8 cellular contexts compared by ENCODE assay signal in genomic region chr6:42217165-42217522, GRCh38. TPM values are rescaled to one million over a fixed set of nuclear protein-coding genes. Genes with fewer than 3 reads are reported as not detected.
A peak's percentile ranks its signal among the peaks of the same experiment; 100 is the strongest.
DNase-seq lines count a peak whose midpoint lies in the region; ATAC-seq and TF ChIP-seq lines count a peak whose summit lies in the region.

No MANE protein-coding gene starts in this region.

- peak overlapping the region; percentile 67 for H3K4me2 ChIP-seq in DOHH2 (ENCODE audit: low read length)

- H3K36me3 Mint-ChIP-seq in osteocyte (ENCODE audit: unreplicated experiment): peaks cover 8% of the 10 kb centered on the region

- intact Hi-C loops in Panc1 (cut with micrococcal nuclease; ENCODE audit: unreplicated experiment): no loop called here

- H3K27me3 Mint-ChIP-seq in osteocyte (ENCODE audit: unreplicated experiment): no peaks in the 10 kb centered on the region

- H3K9me3 Mint-ChIP-seq in osteocyte (ENCODE audit: unreplicated experiment): no peaks in the 10 kb centered on the region

- H3K4me1 ChIP-seq in DOHH2 (ENCODE audit: control insufficient read depth, low read length): peaks cover 22% of the 10 kb centered on the region
- H3K4me1 ChIP-seq in Panc1 (ENCODE audit: control insufficient read depth, insufficient read depth, low read length): peaks cover 65% of the 10 kb centered on the region

- H3K27me3 ChIP-seq in DOHH2 (ENCODE audit: control insufficient read depth, low read length) (no peaks in the 10 kb centered on the region), Panc1 (ENCODE audit: control insufficient read depth, insufficient read depth, low read length) (no peaks in the 10 kb centered on the region)

- TF ChIP-seq CTCF in DOHH2 (IDR thresholded peaks at IDR 0.05; ENCODE audit: low read depth, low read length, poor library complexity, severe bottlenecking): no peak
- no peak for TF ChIP-seq CTCF in Panc1 (IDR thresholded peaks at IDR 0.05)
- TF ChIP-seq CTCF in epithelial cell of proximal tubule (conservative IDR thresholded peaks at IDR 0.05; ENCODE audit: low read depth, low read length): no peak
- no peak for TF ChIP-seq CTCF in osteocyte (IDR thresholded peaks at IDR 0.05)

- ATAC-seq in Panc1 (peak; percentile 8; the same call in 1 of the 2 replicates), GM21528 (IDR thresholded peaks at IDR 0.05; ENCODE audit: low FRiP score, unreplicated experiment) (no peak), GM18502 (IDR thresholded peaks at IDR 0.05; ENCODE audit: poor library complexity, unreplicated experiment) (no peak)

- POLR2A ChIA-PET in Panc1 (lab: Charles Lee): interaction anchor here (0.6 to 0.9 kb wide), 2 partner anchors 9 to 73 kb away, joined by 3 to 9 read pairs; no protein-coding TSS in a partner anchor

- peaks cover 42% of the 10 kb centered on the region for H3K79me2 ChIP-seq in DOHH2 (ENCODE audit: control insufficient read depth, low read length)

- H3K4me3 ChIP-seq in DOHH2 (ENCODE audit: low read length) (peak overlapping the region; percentile 83), Panc1 (ENCODE audit: low read depth in 2 of 2, low read length in 2 of 2) (peak overlapping the region; percentile 78 to 80), epithelial cell of proximal tubule (ENCODE audit: low read depth, low read length) (peak overlapping the region; percentile 79)

- H3K27ac ChIP-seq in DOHH2 (ENCODE audit: low read depth, low read length) (peak overlapping the region; percentile 25), Panc1 (ENCODE audit: low read length) (peak overlapping the region; percentile 100)

- no peaks in the 10 kb centered on the region for H3F3A ChIP-seq in DOHH2 (ENCODE audit: control insufficient read depth, insufficient read depth)

- CTCF ChIA-PET in Panc1 (lab: Charles Lee): no interaction called here

- no peaks in the 10 kb centered on the region for H3K9me2 ChIP-seq in DOHH2 (replicated peaks; ENCODE audit: control insufficient read depth, low read length)

- H3K36me3 ChIP-seq in DOHH2 (ENCODE audit: control insufficient read depth, low read length) (peaks cover 30% of the 10 kb centered on the region), Panc1 (ENCODE audit: control insufficient read depth, insufficient read depth, low read length) (peaks cover 22% of the 10 kb centered on the region)

- no peaks in the 10 kb centered on the region for H4K20me1 ChIP-seq in DOHH2 (ENCODE audit: control insufficient read depth, insufficient read depth, low read depth, low read length)

- H3K4me1 Mint-ChIP-seq in osteocyte (ENCODE audit: unreplicated experiment): peaks cover 19% of the 10 kb centered on the region

- in situ Hi-C loops in Panc1 (cut with HindIII; ENCODE audit: low pct_unique_long_range_greater_than_20kb, low sequenced_read_pairs): no loop called here

- DNase-seq in Panc1 (ENCODE audit: low read depth, low spot score) (no peak), epithelial cell of proximal tubule (ENCODE audit: low read depth) (no peak), osteocyte (ENCODE audit: extremely low spot score, unreplicated experiment) (no peak), SKM-1 treated with dmso at 0.1 percent for 144 hours (lab: John Stamatoyannopoulos, UW; ENCODE audit: unreplicated experiment) (no peak), dedifferentiated amniotic fluid mesenchymal stem cell (ENCODE audit: extremely low spot score) (no peak)

- H3K4me3 Mint-ChIP-seq in osteocyte (ENCODE audit: unreplicated experiment): peak overlapping the region; percentile 98

- H3K9me3 ChIP-seq in DOHH2 (ENCODE audit: control insufficient read depth, insufficient read depth, low read length): no peaks in the 10 kb centered on the region
- no peaks in the 10 kb centered on the region for H3K9me3 ChIP-seq in Panc1 (ENCODE audit: control insufficient read depth, insufficient read depth, low read depth, low read length)

- TSS peak; percentile 86 for BruUV-seq in Panc1 (replicated peaks; lab: Mats Ljungman, UMichigan)

- H3K27ac Mint-ChIP-seq in osteocyte (ENCODE audit: unreplicated experiment): peak overlapping the region; percentile 97

RNA-seq across cellular contexts. Expression of gene MRPS10, which starts 0.5 kb away (rescaled TPM):
- total RNA-seq in Panc1 (2021; ENCODE audit: unreplicated experiment) (67.6 TPM), epithelial cell of proximal tubule (40.3 and 62.9 TPM in 2 replicates), osteocyte (30.6 and 33.1 TPM in 2 replicates)
- polyA plus RNA-seq in Panc1 (2012; ENCODE audit: insufficient read length): 48.0 TPM

RNA-seq across cellular contexts. Expression of gene GUCA1B, which starts 22.4 kb away (rescaled TPM):
- total RNA-seq in Panc1 (2021; ENCODE audit: unreplicated experiment): 1.4 TPM
- 0.93 TPM for polyA plus RNA-seq in Panc1 (2012; ENCODE audit: insufficient read length)
- total RNA-seq in epithelial cell of proximal tubule: 0.07 and 0.17 TPM in 2 replicates
- 0.76 and 1.0 TPM in 2 replicates for total RNA-seq in osteocyte

RNA-seq across cellular contexts. Expression of gene GUCA1A, which starts 44.0 kb away (rescaled TPM):
- total RNA-seq in Panc1 (2021; ENCODE audit: unreplicated experiment) (not detected), epithelial cell of proximal tubule (1.4 and 2.2 TPM in 2 replicates), osteocyte (not detected in 2 replicates)
- polyA plus RNA-seq in Panc1 (2012; ENCODE audit: insufficient read length): not detected
